In genomic region chr3:192824313-192824712, GRCh38 we compare ENCODE assay signal across 29 cellular contexts.
"Had no signal": no experiment of that assay in that cellular context is flagged by ENCODE, and none has a peak within 500 bp of the region (broad histone marks: within the 10 kb centered on the region; RNA-seq: fewer than 3 reads in every experiment).

No MANE protein-coding gene starts in this region.

- H3K27ac ChIP-seq: adrenal gland, ascending aorta, body of pancreas, brain microvascular endothelial cell, breast epithelium, cardiac muscle cell had no signal

- H3K9me3 ChIP-seq: adrenal gland, ascending aorta, body of pancreas, breast epithelium had no signal

- H3K4me3 ChIP-seq: adrenal gland, ascending aorta, body of pancreas, breast epithelium, cardiac muscle cell had no signal

- H3K36me3 ChIP-seq: adrenal gland, ascending aorta, brain microvascular endothelial cell, breast epithelium, cardiac muscle cell had no signal

- DNase-seq: activated effector memory CD4-positive, alpha-beta T cell treated with anti-CD3 and anti-CD28 coated beads, Interleukin-2, amount 50 U/mL, for 16 hours; activated effector memory CD4-positive, alpha-beta T cell treated with Interleukin-2 at 50 U/mL for 16 hours; activated gamma-delta T cell; activated gamma-delta T cell treated with Interleukin-2 at 50 U/mL for 16 hours; activated naive CD4-positive, alpha-beta T cell; activated naive CD4-positive, alpha-beta T cell treated with anti-CD3 and anti-CD28 coated beads for 36 hours; activated naive CD4-positive, alpha-beta T cell treated with anti-CD3 and anti-CD28 coated beads, Interleukin-2, amount 10 ng/mL, durations not matched to agents 7 days and 5 days; activated naive CD4-positive, alpha-beta T cell treated with anti-CD3 and anti-CD28 coated beads, Interleukin-2, amount 50 U/mL, for 16 hours; activated naive CD4-positive, alpha-beta T cell treated with Interleukin-2 at 50 U/mL for 16 hours; activated naive CD8-positive, alpha-beta T cell treated with anti-CD3 and anti-CD28 coated beads for 36 hours; activated naive CD8-positive, alpha-beta T cell treated with anti-CD3 and anti-CD28 coated beads, Interleukin-2, amount 10 ng/mL, durations not matched to agents 7 days and 5 days; activated naive CD8-positive, alpha-beta T cell treated with anti-CD3 and anti-CD28 coated beads, Interleukin-2, amount 50 U/mL, for 24 hours; activated T-cell treated with anti-CD3 and anti-CD28 coated beads, Interleukin-2, amount 50 U/mL, for 24 hours; activated T-cell treated with anti-CD3 and anti-CD28 coated beads, Interleukin-2, amount 50 U/mL, for 4 hours; activated T-cell treated with anti-CD3 and anti-CD28 coated beads, Interleukin-2, amount 50 U/mL, for 48 hours; activated T-cell treated with anti-CD3 and anti-CD28 coated beads, Interleukin-2, amount 50 U/mL, for 72 hours; adrenal gland; amniotic stem cell; amygdala; anterior cingulate cortex; aorta; body of pancreas; brain microvascular endothelial cell; caudate nucleus; central memory CD4-positive, alpha-beta T cell; cerebellar nuclear complex had no signal
